Comparison of ENCODE assay signal across 1 cellular context in the genomic region with DNA sequence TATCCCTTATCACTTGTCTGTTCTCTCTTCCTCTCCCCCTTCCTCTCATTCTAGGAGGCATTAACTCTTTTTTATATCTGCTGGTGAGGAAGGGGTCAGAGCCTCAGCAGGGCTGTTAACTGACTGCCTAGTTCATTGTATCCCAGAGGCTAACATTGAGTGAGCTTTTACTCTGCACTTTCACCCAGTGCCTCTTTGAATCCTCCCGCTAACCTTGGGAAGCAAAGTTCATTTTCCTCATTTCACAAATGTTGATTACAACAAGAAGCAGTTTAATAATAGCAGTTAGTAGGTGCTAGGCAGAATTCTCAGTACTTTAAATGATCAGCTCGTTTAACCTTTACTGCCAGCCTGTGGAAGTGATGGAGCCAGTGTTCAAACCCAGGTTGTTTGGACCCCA.
TF ChIP-seq lines count a peak whose summit lies in the region.

No MANE protein-coding gene starts in this region.

TF ChIP-seq in HepG2, 621 proteins besides CTCF, POLR2A, EP300 and RAD21 (continued from another document):
- TF ChIP-seq, protein P1, sequence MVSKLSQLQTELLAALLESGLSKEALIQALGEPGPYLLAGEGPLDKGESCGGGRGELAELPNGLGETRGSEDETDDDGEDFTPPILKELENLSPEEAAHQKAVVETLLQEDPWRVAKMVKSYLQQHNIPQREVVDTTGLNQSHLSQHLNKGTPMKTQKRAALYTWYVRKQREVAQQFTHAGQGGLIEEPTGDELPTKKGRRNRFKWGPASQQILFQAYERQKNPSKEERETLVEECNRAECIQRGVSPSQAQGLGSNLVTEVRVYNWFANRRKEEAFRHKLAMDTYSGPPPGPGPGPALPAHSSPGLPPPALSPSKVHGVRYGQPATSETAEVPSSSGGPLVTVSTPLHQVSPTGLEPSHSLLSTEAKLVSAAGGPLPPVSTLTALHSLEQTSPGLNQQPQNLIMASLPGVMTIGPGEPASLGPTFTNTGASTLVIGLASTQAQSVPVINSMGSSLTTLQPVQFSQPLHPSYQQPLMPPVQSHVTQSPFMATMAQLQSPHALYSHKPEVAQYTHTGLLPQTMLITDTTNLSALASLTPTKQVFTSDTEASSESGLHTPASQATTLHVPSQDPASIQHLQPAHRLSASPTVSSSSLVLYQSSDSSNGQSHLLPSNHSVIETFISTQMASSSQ (IDR thresholded peaks at IDR 0.05; ENCODE audit: low read depth): no peak
- TF ChIP-seq, protein P1 (CRISPR knock-in tag; IDR thresholded peaks at IDR 0.05; ENCODE audit: borderline replicate concordance): no peak
- TF ChIP-seq ERF (CRISPR knock-in tag; IDR thresholded peaks at IDR 0.05): no peak
